In genomic region chr11:100445231-100445735, GRCh38 we compare ENCODE assay signal across 11 cellular contexts.
DNase-seq lines count a peak whose midpoint lies in the region; FAIRE-seq and TF ChIP-seq lines count a peak whose summit lies in the region.
"Had no signal": no experiment of that assay in that cellular context is flagged by ENCODE, and none has a peak within 500 bp of the region (broad histone marks: within the 10 kb centered on the region; RNA-seq: fewer than 3 reads in every experiment).

No MANE protein-coding gene starts in this region.

- no peaks in the 10 kb centered on the region for H3K27me3 Mint-ChIP-seq in activated naive CD4-positive, alpha-beta T cell treated with anti-CD3 and anti-CD28 coated beads, Interleukin-2, amount 10 ng/mL, durations not matched to agents 7 days and 5 days
- H3K27me3 Mint-ChIP-seq in HFFc6 (ENCODE audit: insufficient read depth), result no peaks in the 10 kb centered on the region

- H3K27ac ChIP-seq in C4-2B, result no peak overlapping the region
- H3K27ac ChIP-seq: BLaER1 treated with 17β-estradiol and CSF1 and Interleukin-3, amounts not matched to agents 10 nM and 100 nM had no signal

- DNase-seq in NCI-H2081 (lab: John Stamatoyannopoulos, UW), result peak; percentile 84 to 94
- peak; percentile 92 for DNase-seq in cerebellar cortex (ENCODE audit: low spot score)
- peak; percentile 24 for DNase-seq in kidney tubule cell (ENCODE audit: low spot score)
- DNase-seq in activated naive CD4-positive, alpha-beta T cell treated with anti-CD3 and anti-CD28 coated beads, Interleukin-2, amount 10 ng/mL, durations not matched to agents 7 days and 5 days, result no peak
- DNase-seq in HFFc6, result no peak
- DNase-seq in GM19239 (ENCODE audit: insufficient read length, low spot score), result no peak
- no peak for DNase-seq in activated CD4-positive, alpha-beta T cell treated with anti-CD3 and anti-CD28 coated beads, Interleukin-2, amount 50 U/mL, for 48 hours
- DNase-seq: NCI-H1694 treated with DMSO at 0.1 percent for 48 hours had no signal

- no peak overlapping the region for H3K27ac Mint-ChIP-seq in activated naive CD4-positive, alpha-beta T cell treated with anti-CD3 and anti-CD28 coated beads, Interleukin-2, amount 10 ng/mL, durations not matched to agents 7 days and 5 days
- no peak overlapping the region for H3K27ac Mint-ChIP-seq in HFFc6

- H3K4me1 Mint-ChIP-seq in activated naive CD4-positive, alpha-beta T cell treated with anti-CD3 and anti-CD28 coated beads, Interleukin-2, amount 10 ng/mL, durations not matched to agents 7 days and 5 days, result no peaks in the 10 kb centered on the region
- H3K4me1 Mint-ChIP-seq in HFFc6 (ENCODE audit: low read depth), result no peaks in the 10 kb centered on the region

- no peak for FAIRE-seq in GM19239 (lab: Jason Lieb, UNC)
- FAIRE-seq: GM12891 had no signal

- no peaks in the 10 kb centered on the region for H3K36me3 Mint-ChIP-seq in activated naive CD4-positive, alpha-beta T cell treated with anti-CD3 and anti-CD28 coated beads, Interleukin-2, amount 10 ng/mL, durations not matched to agents 7 days and 5 days
- H3K36me3 Mint-ChIP-seq in HFFc6 (ENCODE audit: low read depth), result peaks cover 5% of the 10 kb centered on the region

- peaks cover 6% of the 10 kb centered on the region for H3K9me3 Mint-ChIP-seq in activated naive CD4-positive, alpha-beta T cell treated with anti-CD3 and anti-CD28 coated beads, Interleukin-2, amount 10 ng/mL, durations not matched to agents 7 days and 5 days
- peaks cover 11% of the 10 kb centered on the region; the same call in 1 of the 2 replicates for H3K9me3 Mint-ChIP-seq in HFFc6

- CTCF ChIA-PET in activated naive CD4-positive, alpha-beta T cell treated with anti-CD3 and anti-CD28 coated beads, Interleukin-2, amount 10 ng/mL, durations not matched to agents 7 days and 5 days (lab: Charles Lee), result no interaction called here

- no peak overlapping the region for H3K4me3 Mint-ChIP-seq in activated naive CD4-positive, alpha-beta T cell treated with anti-CD3 and anti-CD28 coated beads, Interleukin-2, amount 10 ng/mL, durations not matched to agents 7 days and 5 days
- H3K4me3 Mint-ChIP-seq in HFFc6, result no peak overlapping the region

- peak; percentile 65 for TF ChIP-seq CTCF in C4-2B (conservative IDR thresholded peaks at IDR 0.05)
- no peak for TF ChIP-seq CTCF in HFFc6 (IDR thresholded peaks at IDR 0.05)

Comparison
In these comparisons a context has a peak if more than half of its experiments do, and no peak if none do; other contexts are left out.
1. DNase-seq: peak in NCI-H2081 (2 of 2), cerebellar cortex (single experiment) and kidney tubule cell (single experiment); none in activated naive CD4-positive, alpha-beta T cell treated with anti-CD3 and anti-CD28 coated beads, Interleukin-2, amount 10 ng/mL, durations not matched to agents 7 days and 5 days (single experiment), HFFc6 (single experiment), GM19239 (single experiment) and activated CD4-positive, alpha-beta T cell treated with anti-CD3 and anti-CD28 coated beads, Interleukin-2, amount 50 U/mL, for 48 hours (0 of 2).